In the genomic region with DNA sequence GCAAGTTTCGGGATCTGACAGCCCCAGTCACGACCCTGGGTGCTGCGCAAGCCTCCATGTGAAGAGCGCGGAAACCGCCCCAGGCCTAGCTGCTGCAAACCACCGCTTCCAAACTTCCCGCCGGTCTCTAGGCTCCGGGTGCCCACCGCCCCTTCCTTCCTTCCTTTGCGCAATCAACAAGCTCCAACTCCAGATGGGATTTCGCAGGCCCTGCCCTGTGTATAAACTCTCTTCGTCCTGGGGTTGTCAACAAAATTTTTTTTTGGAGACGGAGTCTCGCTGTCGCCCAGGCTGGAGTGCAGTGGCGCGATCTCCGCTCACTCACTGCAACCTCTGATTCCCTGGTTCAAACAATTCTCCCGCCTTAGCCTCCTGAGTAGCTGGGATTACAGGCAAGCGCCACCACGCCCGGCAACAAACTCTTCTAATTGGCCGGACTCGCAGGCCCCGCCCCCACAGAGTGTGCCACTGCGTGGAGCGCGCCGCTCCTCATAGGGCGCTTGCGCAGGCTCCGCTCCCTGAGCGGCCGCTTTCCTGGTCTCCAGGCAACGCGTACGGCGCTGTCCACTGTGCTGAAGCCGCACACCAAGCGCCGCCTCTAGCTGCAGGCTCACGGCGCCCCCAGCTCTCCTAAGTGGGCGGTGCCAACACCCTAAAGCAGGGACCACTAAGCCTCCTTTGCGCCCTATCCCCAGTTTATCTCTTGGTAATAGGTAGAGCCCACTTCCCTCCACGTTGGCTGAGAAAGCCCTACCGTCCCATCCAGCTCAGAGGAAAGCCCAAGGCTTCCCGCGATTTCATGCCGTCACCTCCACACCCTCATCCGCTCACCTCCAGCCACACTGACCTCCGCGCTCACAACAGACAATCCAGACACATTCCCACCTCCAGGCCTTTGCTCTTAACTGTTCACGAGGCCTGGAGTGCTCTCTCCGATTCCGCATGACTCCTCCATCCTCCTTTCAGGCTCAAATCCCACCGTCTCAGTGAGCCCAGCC, we compare ENCODE assay signal across 1 cellular context.
TF ChIP-seq lines count a peak whose summit lies in the region.

No MANE protein-coding gene starts in this region.

TF ChIP-seq in IMR-90, 13 proteins besides CTCF, POLR2A, EP300 and RAD21:
- TF ChIP-seq MAZ (IDR thresholded peaks at IDR 0.05; ENCODE audit: borderline replicate concordance, low read depth, low read length) (peak; percentile 29; the same call in 1 of the 2 replicates), MXI1 (IDR thresholded peaks at IDR 0.05; ENCODE audit: borderline replicate concordance, low read depth, low read length) (peak; percentile 92), RCOR1 (IDR thresholded peaks at IDR 0.05; ENCODE audit: insufficient replicate concordance, low read length) (peak; percentile 66), CEBPB (IDR thresholded peaks at IDR 0.05; ENCODE audit: low read depth, low read length) (peak; percentile 72), NFE2L2 (IDR thresholded peaks at IDR 0.05; ENCODE audit: low read depth, low read length) (no peak), RFX5 (IDR thresholded peaks at IDR 0.05; ENCODE audit: low read depth, low read length) (no peak)
